23 cellular contexts compared by ENCODE assay signal in the genomic region with DNA sequence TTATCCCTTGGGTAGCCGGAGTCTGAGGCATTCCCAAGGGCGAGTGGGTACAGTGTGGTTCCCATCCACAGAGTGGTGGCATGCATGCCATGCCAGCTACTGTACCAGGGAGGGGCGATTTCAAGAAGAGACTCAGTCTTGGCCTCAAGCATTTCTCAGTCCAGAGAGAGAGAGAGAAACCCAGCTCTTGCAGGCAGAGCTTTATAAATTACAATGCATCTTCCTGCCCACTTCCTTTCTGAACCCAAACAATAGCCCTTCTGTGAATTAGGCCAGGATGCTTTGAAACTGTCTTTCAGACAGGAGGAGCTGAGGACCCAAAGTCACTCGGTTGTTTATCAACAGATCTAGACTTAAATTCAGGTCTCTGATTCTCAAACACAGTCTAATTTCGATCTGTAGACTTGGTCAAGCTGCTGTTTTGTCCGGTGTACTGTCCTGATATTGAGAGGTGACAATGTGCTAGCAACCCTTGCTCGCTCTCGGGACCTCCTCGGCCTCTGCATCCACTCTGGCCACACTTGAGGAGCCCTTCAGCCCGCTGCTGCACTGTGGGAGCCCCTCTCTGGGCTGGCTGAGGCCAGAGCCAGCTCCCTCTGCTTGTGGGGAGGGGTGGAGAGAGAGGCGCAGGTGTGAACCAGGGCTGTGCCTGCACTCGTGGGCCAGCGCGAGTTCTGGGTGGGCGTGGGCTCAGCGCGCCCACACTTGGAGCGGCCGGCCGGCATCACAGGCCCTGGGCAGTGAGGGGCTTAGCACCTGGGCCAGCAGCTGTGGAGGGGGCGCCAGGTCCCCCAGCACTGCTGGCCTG.
"Had no signal": no experiment of that assay in that cellular context is flagged by ENCODE, and none has a peak within 500 bp of the region (broad histone marks: within the 10 kb centered on the region; RNA-seq: fewer than 3 reads in every experiment).

No MANE protein-coding gene starts in this region.

- ATAC-seq: activated CD4-positive, alpha-beta T cell treated with anti-CD3 and anti-CD28 coated beads for 36 hours; gastrocnemius medialis; left colon; pancreas had no signal

- H3K4me1 Mint-ChIP-seq: activated CD4-positive, alpha-beta T cell treated with anti-CD3 and anti-CD28 coated beads for 36 hours; activated naive CD4-positive, alpha-beta T cell treated with anti-CD3 and anti-CD28 coated beads, Interleukin-2, amount 50 U/mL, for 24 hours; mesothelial cell of epicardium; naive B cell; neural crest cell had no signal

- H3K27me3 ChIP-seq: gastrocnemius medialis, vagina had no signal

- H3K9me3 ChIP-seq: gastrocnemius medialis, pancreas, prostate gland, thoracic aorta, vagina had no signal

- H2AFZ ChIP-seq: hepatocyte had no signal

- H3K36me3 Mint-ChIP-seq: activated naive CD4-positive, alpha-beta T cell treated with anti-CD3 and anti-CD28 coated beads, Interleukin-2, amount 50 U/mL, for 24 hours; mesothelial cell of epicardium; naive B cell had no signal

- DNase-seq: activated CD4-positive, alpha-beta T cell treated with anti-CD3 and anti-CD28 coated beads for 36 hours; activated CD4-positive, CD25-positive, alpha-beta regulatory T cell; activated CD8-positive, alpha-beta memory T cell treated with anti-CD3 and anti-CD28 coated beads for 24 hours; activated T-cell treated with anti-CD3 and anti-CD28 coated beads, Interleukin-2, amount 50 U/mL, for 24 hours; dermis blood vessel endothelial cell; effector CD8-positive, alpha-beta T cell; gastrocnemius medialis; kidney; left colon; naive B cell; nucleus accumbens; stimulated activated CD4-positive, alpha-beta T cell treated with anti-CD3 and anti-CD28 coated beads, Interleukin-15, amount 100 ng/mL, for 24 hours; stimulated activated CD4-positive, alpha-beta T cell treated with anti-CD3 and anti-CD28 coated beads, Interleukin-2, amount 100 ng/mL, for 24 hours; stimulated activated naive CD4-positive, alpha-beta T cell treated with Interleukin-2 at 50 U/mL for 16 hours; trophoblast cell had no signal

- H3K9me3 Mint-ChIP-seq: activated naive CD4-positive, alpha-beta T cell treated with anti-CD3 and anti-CD28 coated beads, Interleukin-2, amount 50 U/mL, for 24 hours; mesothelial cell of epicardium had no signal

- H3K36me3 ChIP-seq: gastrocnemius medialis, pancreas, prostate gland, thoracic aorta, vagina had no signal

- H3K4me3 Mint-ChIP-seq: activated CD4-positive, alpha-beta T cell treated with anti-CD3 and anti-CD28 coated beads for 36 hours; activated naive CD4-positive, alpha-beta T cell treated with anti-CD3 and anti-CD28 coated beads, Interleukin-2, amount 50 U/mL, for 24 hours; activated T-cell treated with anti-CD3 and anti-CD28 coated beads, Interleukin-2, amount 50 U/mL, for 24 hours; mesothelial cell of epicardium; naive B cell; neural crest cell had no signal

- H3K4me2 ChIP-seq: hepatocyte had no signal

- H3K4me1 ChIP-seq: gastrocnemius medialis, pancreas, prostate gland, vagina had no signal

- H3K27ac ChIP-seq: gastrocnemius medialis, hepatocyte, pancreas, prostate gland, thoracic aorta, vagina had no signal

- H3K27ac Mint-ChIP-seq: activated CD4-positive, alpha-beta T cell treated with anti-CD3 and anti-CD28 coated beads for 36 hours; activated naive CD4-positive, alpha-beta T cell treated with anti-CD3 and anti-CD28 coated beads, Interleukin-2, amount 50 U/mL, for 24 hours; activated T-cell treated with anti-CD3 and anti-CD28 coated beads, Interleukin-2, amount 50 U/mL, for 24 hours; mesothelial cell of epicardium; naive B cell had no signal

- H3K4me3 ChIP-seq: gastrocnemius medialis, hepatocyte, pancreas, prostate gland, thoracic aorta, vagina had no signal

- H3K79me2 ChIP-seq: hepatocyte had no signal
